Comparison of ENCODE assay signal across 30 cellular contexts in genomic region chr9:88689509-88689908, GRCh38.
"Had no signal": no experiment of that assay in that cellular context is flagged by ENCODE, and none has a peak within 500 bp of the region (broad histone marks: within the 10 kb centered on the region; RNA-seq: fewer than 3 reads in every experiment).

No MANE protein-coding gene starts in this region.

- DNase-seq: effector CD8-positive, alpha-beta T cell; endodermal cell; foreskin keratinocyte; heart left ventricle; hippocampal formation; left cardiac atrium; left ventricle myocardium inferior; mesenchymal stem cell; mucosa of descending colon; naive B cell; pancreas; stimulated activated CD4-positive, alpha-beta T cell treated with anti-CD3 and anti-CD28 coated beads, Interleukin-12 subunit alpha, Interleukin-12 subunit beta, amount 100 ng/mL, for 4 hours; stimulated activated CD4-positive, alpha-beta T cell treated with anti-CD3 and anti-CD28 coated beads, Interleukin-1b, Interleukin-23, amount 100 ng/mL, for 48 hours; stimulated activated CD4-positive, alpha-beta T cell treated with anti-CD3 and anti-CD28 coated beads, Interleukin-4, amount 100 ng/mL, for 1 hour; stimulated activated CD8-positive, alpha-beta memory T cell treated with anti-CD3 and anti-CD28 coated beads, Interleukin-4, amount 100 ng/mL, for 48 hours; stimulated activated naive CD4-positive, alpha-beta T cell; stimulated activated naive CD8-positive, alpha-beta T cell treated with anti-CD3 and anti-CD28 coated beads, Interleukin-15, amount 100 ng/mL, for 72 hours; thyroid gland; trophoblast cell had no signal

- H3K4me1 ChIP-seq: gastroesophageal sphincter, heart left ventricle, pancreas, suprapubic skin had no signal

- H3K27ac ChIP-seq: epithelial cell of prostate, foreskin keratinocyte, gastroesophageal sphincter, heart left ventricle, left ventricle myocardium inferior, neutrophil, pancreas, suprapubic skin, thyroid gland had no signal

- H3K36me3 ChIP-seq: gastroesophageal sphincter, heart left ventricle, left ventricle myocardium inferior, neutrophil, pancreas, suprapubic skin, thyroid gland had no signal

- H3K9me3 ChIP-seq: mucosa of descending colon, neutrophil, pancreas, suprapubic skin, thyroid gland had no signal

- ATAC-seq: esophagus mucosa; foreskin keratinocyte; gastroesophageal sphincter; heart left ventricle; left cardiac atrium; mucosa of descending colon; natural killer cell treated with Interleukin-12 subunit alpha and Interleukin-12 subunit beta and Interleukin-15 and Interleukin-18, amount 100 ng/mL, for 72 hours; pancreas; sciatic nerve; stimulated activated naive CD8-positive, alpha-beta T cell treated with anti-CD3 and anti-CD28 coated beads, Interleukin-15, amount 100 ng/mL, for 72 hours had no signal

- FAIRE-seq: colon, islet of Langerhans, pancreas, urothelium cell line had no signal

- H3K27me3 ChIP-seq: foreskin keratinocyte, gastroesophageal sphincter, heart left ventricle, pancreas, suprapubic skin, thyroid gland had no signal

- H3K4me3 ChIP-seq: gastroesophageal sphincter, heart left ventricle, left ventricle myocardium inferior, mucosa of descending colon, pancreas, smooth muscle cell, suprapubic skin, thyroid gland had no signal

- H3K4me2 ChIP-seq: smooth muscle cell had no signal
